Comparison of ENCODE assay signal across 25 cellular contexts in the genomic region with DNA sequence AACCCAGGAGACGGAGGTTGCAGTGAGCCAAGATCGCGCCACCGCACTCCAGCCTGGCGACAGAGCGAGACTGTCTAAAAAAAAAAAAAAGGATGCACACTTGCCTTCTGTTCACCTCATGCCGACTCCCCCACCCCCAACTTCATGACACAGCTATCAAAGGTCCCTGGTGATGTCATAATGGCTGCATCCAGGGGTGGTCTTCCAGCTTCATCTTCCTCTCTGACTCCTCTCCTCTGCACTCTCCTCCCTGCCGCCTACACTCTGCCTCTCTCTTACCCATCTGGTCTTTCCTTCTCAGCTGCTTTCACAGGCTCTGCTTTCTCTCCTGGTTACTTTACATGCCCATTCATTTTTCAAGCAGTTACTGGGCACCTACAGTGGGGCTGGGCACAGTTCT.
"Had no signal": no experiment of that assay in that cellular context is flagged by ENCODE, and none has a peak within 500 bp of the region (broad histone marks: within the 10 kb centered on the region; RNA-seq: fewer than 3 reads in every experiment).

No MANE protein-coding gene starts in this region.

- H3K4me3 Mint-ChIP-seq: endodermal cell, memory B cell, neural crest cell had no signal

- H3K4me1 Mint-ChIP-seq: endodermal cell, neural crest cell had no signal

- ATAC-seq: activated T-cell treated with anti-CD3 and anti-CD28 coated beads, Interleukin-2, amount 50 U/mL, for 72 hours; gastroesophageal sphincter; heart left ventricle; left colon; psoas muscle; SK-N-SH treated with all-trans-retinoic acid at 6 μM for 48 hours; upper lobe of right lung had no signal

- H3K36me3 Mint-ChIP-seq: memory B cell had no signal

- DNase-seq: activated CD4-positive, alpha-beta T cell treated with anti-CD3 and anti-CD28 coated beads, Interleukin-2, amount 50 U/mL, for 4 hours; activated CD4-positive, CD25-positive, alpha-beta regulatory T cell treated with anti-CD3 and anti-CD28 coated beads, Interleukin-2, amount 50 U/mL, for 72 hours; activated effector memory CD4-positive, alpha-beta T cell treated with anti-CD3 and anti-CD28 coated beads, Interleukin-2, amount 50 U/mL, for 16 hours; activated naive CD4-positive, alpha-beta T cell treated with anti-CD3 and anti-CD28 coated beads, Interleukin-2, amount 50 U/mL, for 16 hours; activated T-cell treated with anti-CD3 and anti-CD28 coated beads, Interleukin-2, amount 50 U/mL, for 72 hours; amniotic stem cell; cerebellar nuclear complex; endodermal cell; esophagus squamous epithelium; heart left ventricle; left colon; ovary; psoas muscle; stimulated activated CD4-positive, alpha-beta T cell treated with anti-CD3 and anti-CD28 coated beads, Interleukin-4, amount 100 ng/mL, for 24 hours; stimulated activated naive CD4-positive, alpha-beta T cell treated with Interleukin-2 at 50 U/mL for 16 hours; substantia nigra; thyroid gland; upper lobe of right lung; WERI-Rb-1 had no signal

- H3K27ac ChIP-seq: coronary artery, esophagus squamous epithelium, gastroesophageal sphincter, heart left ventricle, ovary, psoas muscle, right atrium auricular region, thyroid gland, upper lobe of right lung had no signal

- H3K9me3 Mint-ChIP-seq: activated T-cell treated with anti-CD3 and anti-CD28 coated beads, Interleukin-2, amount 50 U/mL, for 72 hours; endodermal cell; memory B cell; neural crest cell had no signal

- H3K27me3 ChIP-seq: esophagus squamous epithelium, gastroesophageal sphincter, heart left ventricle, ovary, right atrium auricular region, thyroid gland, upper lobe of right lung had no signal

- H3K27ac Mint-ChIP-seq: activated T-cell treated with anti-CD3 and anti-CD28 coated beads, Interleukin-2, amount 50 U/mL, for 72 hours; endodermal cell; memory B cell had no signal

- H3K4me3 ChIP-seq: coronary artery, esophagus squamous epithelium, gastroesophageal sphincter, heart left ventricle, ovary, psoas muscle, right atrium auricular region, thyroid gland, upper lobe of right lung had no signal
